8 cellular contexts compared by ENCODE assay signal in genomic region chr12:51950682-51951198, GRCh38. TPM values are rescaled to one million over a fixed set of nuclear protein-coding genes. Genes with fewer than 3 reads are reported as not detected.
A peak's percentile ranks its signal among the peaks of the same experiment; 100 is the strongest.
DNase-seq lines count a peak whose midpoint lies in the region; ATAC-seq and TF ChIP-seq lines count a peak whose summit lies in the region.

No MANE protein-coding gene starts in this region.

- intact Hi-C loops in left lung (cut with DNase I) (no loop called here), testis (cut with DNase I; ENCODE audit: low total_unique reads) (no loop called here), posterior cingulate gyrus (cut with DNase I) (no loop called here)

- H3K36me3 ChIP-seq in adipocyte (ENCODE audit: control insufficient read depth, insufficient read depth, low read length, severe bottlenecking) (no peaks in the 10 kb centered on the region), left lung (no peaks in the 10 kb centered on the region), testis (ENCODE audit: low read depth, missing control alignments) (no peaks in the 10 kb centered on the region)

- H3K4me1 Mint-ChIP-seq in T-helper 2 cell treated with Interferon-gamma antibody and Interleukin-4, amounts not matched to agents 5 μg/mL and 100 μg/mL, for 36 hours (ENCODE audit: low read depth) = peaks cover 6% of the 10 kb centered on the region

- TF ChIP-seq CTCF in left lung (IDR thresholded peaks at IDR 0.05) = no peak
- no peak for TF ChIP-seq CTCF in testis (IDR thresholded peaks at IDR 0.05)

- H3K27me3 Mint-ChIP-seq in T-helper 2 cell treated with Interferon-gamma antibody and Interleukin-4, amounts not matched to agents 5 μg/mL and 100 μg/mL, for 36 hours (ENCODE audit: low read depth) = peaks cover 70% of the 10 kb centered on the region

- H3K9ac ChIP-seq in adipocyte (ENCODE audit: low read length) = peak overlapping the region; percentile 86

- no peak for TF ChIP-seq POLR2A in testis (IDR thresholded peaks at IDR 0.05)

- H3K27ac ChIP-seq in left lung (peak overlapping the region in 1 of 2 donors; percentile 11), testis (peak overlapping the region in 1 of 2 donors; percentile 46)

- no peaks in the 10 kb centered on the region for H3K36me3 Mint-ChIP-seq in T-helper 2 cell treated with Interferon-gamma antibody and Interleukin-4, amounts not matched to agents 5 μg/mL and 100 μg/mL, for 36 hours (ENCODE audit: low read depth)

- no peak for DNase-seq in T-helper 2 cell treated with Interferon-gamma antibody and Interleukin-4, amounts not matched to agents 5 μg/mL and 100 μg/mL, for 36 hours (ENCODE audit: low spot score)
- no peak for DNase-seq in T-helper 2 cell
- DNase-seq in adipocyte (ENCODE audit: low read depth) = no peak
- DNase-seq in left lung = no peak
- DNase-seq in testis = no peak
- DNase-seq in activated CD4-positive, CD25-positive, alpha-beta regulatory T cell (lab: John Stamatoyannopoulos, UW) = no peak
- DNase-seq in posterior cingulate gyrus = no peak

- WGBS in testis, 2 donors = 3 to 4% methylated on average over 5 of the region's 5 CpGs

- no peaks in the 10 kb centered on the region for H3K9me3 Mint-ChIP-seq in T-helper 2 cell treated with Interferon-gamma antibody and Interleukin-4, amounts not matched to agents 5 μg/mL and 100 μg/mL, for 36 hours

- peak overlapping the region; percentile 56 for H3K27ac Mint-ChIP-seq in T-helper 2 cell treated with Interferon-gamma antibody and Interleukin-4, amounts not matched to agents 5 μg/mL and 100 μg/mL, for 36 hours

- H3K9me3 ChIP-seq in adipocyte (ENCODE audit: control insufficient read depth, low read length) (no peaks in the 10 kb centered on the region), left lung (peaks cover 0 to 2% of the 10 kb centered on the region in 2 donors), testis (no peaks in the 10 kb centered on the region)

- no peak for ATAC-seq in left lung
- ATAC-seq in GM18502 (IDR thresholded peaks at IDR 0.05; ENCODE audit: poor library complexity, unreplicated experiment) = no peak

- peak overlapping the region; percentile 89 for H3K4me3 Mint-ChIP-seq in T-helper 2 cell treated with Interferon-gamma antibody and Interleukin-4, amounts not matched to agents 5 μg/mL and 100 μg/mL, for 36 hours

- no peaks in the 10 kb centered on the region for H3K27me3 ChIP-seq in adipocyte (replicated peaks; ENCODE audit: control insufficient read depth, insufficient read depth, low read length)
- H3K27me3 ChIP-seq in left lung = no peaks in the 10 kb centered on the region
- no peaks in the 10 kb centered on the region for H3K27me3 ChIP-seq in testis

- peaks cover 30% of the 10 kb centered on the region for H3K4me1 ChIP-seq in adipocyte (ENCODE audit: control insufficient read depth, insufficient read depth, low read length)
- H3K4me1 ChIP-seq in left lung = peaks cover 26 to 41% of the 10 kb centered on the region in 2 donors
- H3K4me1 ChIP-seq in testis = peaks cover 23% of the 10 kb centered on the region

- H3K4me3 ChIP-seq in adipocyte (ENCODE audit: low read length) (peak overlapping the region; percentile 88), left lung (peak overlapping the region; percentile 45 to 51), testis (peak overlapping the region; percentile 50 to 95)

RNA-seq across cellular contexts. Expression of gene ACVR1B, which starts 0.8 kb away (rescaled TPM):
- total RNA-seq in left lung (10 to 100 TPM; 24.9 to 26.6 TPM), testis (10 to 100 TPM; 36.8 to 44.6 TPM)
- 37.3 TPM for polyA plus RNA-seq in testis (ENCODE audit: insufficient read depth, low read depth, low replicate concordance)

RNA-seq across cellular contexts. Expression of gene ACVRL1, which starts 43.4 kb away (rescaled TPM):
- total RNA-seq in left lung (100 to 1,000 TPM; 115 to 173 TPM), testis (1 to 10 TPM; 9.1 to 9.5 TPM)
- polyA plus RNA-seq in testis (ENCODE audit: insufficient read depth, low read depth, low replicate concordance) = 9.9 TPM

RNA-seq across cellular contexts. Expression of gene TAMALIN, which starts 56.0 kb away (rescaled TPM):
- total RNA-seq in left lung (10 to 100 TPM; 30.6 to 63.7 TPM), testis (10 to 100 TPM in 1 of 2 donors, 1 to 10 TPM in 1; 8.9 to 10.4 TPM)
- polyA plus RNA-seq in testis (ENCODE audit: insufficient read depth, low read depth, low replicate concordance) = 7.7 TPM

Comparison
In these comparisons a context has a peak if more than half of its experiments do, and no peak if none do; other contexts are left out.
1. RNA of gene ACVRL1, which starts 43.4 kb away (total RNA-seq): 115 to 173 TPM in left lung; 9.1 to 9.5 TPM in testis; every median in the first group is over 10 times any median in the second.
2. Peak in every context shown above with its lines, with median percentiles within 50 percentile points of each other: H3K4me3 ChIP-seq.